29 cellular contexts compared by ENCODE assay signal in genomic region chr6:152450519-152450918, GRCh38.
"Had no signal": no experiment of that assay in that cellular context is flagged by ENCODE, and none has a peak within 500 bp of the region (broad histone marks: within the 10 kb centered on the region; RNA-seq: fewer than 3 reads in every experiment).

No MANE protein-coding gene starts in this region.

- H3K9me3 Mint-ChIP-seq: stimulated activated effector memory CD8-positive, alpha-beta T cell treated with anti-CD3 and anti-CD28 coated beads, Interleukin-12 subunit alpha, Interleukin-12 subunit beta, amount 100 ng/mL, for 72 hours; type B pancreatic cell had no signal

- H3K9me3 ChIP-seq: stomach, suprapubic skin, testis, thoracic aorta, thyroid gland, tibial artery, tibial nerve, transverse colon, upper lobe of left lung, upper lobe of right lung, uterus, vagina had no signal

- H3K36me3 Mint-ChIP-seq: stimulated activated memory B cell treated with anti-CD40 and anti-IgM and Interleukin-4, amounts not matched to agents 10 μg/mL and 1 μg/mL and 100 μg/mL, for 72 hours; stimulated activated naive B cell treated with anti-CD40 and anti-IgM and Interleukin-4, amounts not matched to agents 10 μg/mL and 1 μg/mL and 100 μg/mL, for 72 hours; type B pancreatic cell had no signal

- DNase-seq: stimulated activated CD4-positive, alpha-beta T cell treated with anti-CD3 and anti-CD28 coated beads, Interleukin-2, amount 100 ng/mL, for 48 hours; stimulated activated CD4-positive, alpha-beta T cell treated with anti-CD3 and anti-CD28 coated beads, Interleukin-4, amount 100 ng/mL, for 1 hour; stimulated activated CD4-positive, alpha-beta T cell treated with anti-CD3 and anti-CD28 coated beads, Interleukin-4, amount 100 ng/mL, for 24 hours; stimulated activated CD4-positive, alpha-beta T cell treated with anti-CD3 and anti-CD28 coated beads, Interleukin-4, amount 100 ng/mL, for 4 hours; stimulated activated CD8-positive, alpha-beta memory T cell treated with anti-CD3 and anti-CD28 coated beads, Interleukin-4, amount 100 ng/mL, for 48 hours; stimulated activated naive B cell treated with anti-CD40 and anti-IgM and Interleukin-4, amounts not matched to agents 10 μg/mL and 1 μg/mL and 100 μg/mL, for 72 hours; stimulated activated naive CD4-positive, alpha-beta T cell; stimulated activated naive CD4-positive, alpha-beta T cell treated with Interleukin-2 at 50 U/mL for 16 hours; stimulated activated naive CD8-positive, alpha-beta T cell treated with anti-CD3 and anti-CD28 coated beads, Interleukin-15, amount 100 ng/mL, for 72 hours; stimulated activated naive CD8-positive, alpha-beta T cell treated with anti-CD3 and anti-CD28 coated beads, Interleukin-15, Interleukin-2, amounts not matched to agents 100 U/mL and 50 U/mL, for 24 hours; stomach; substantia nigra; testis; thyroid gland; tibial artery; transverse colon; trophoblast cell; upper lobe of left lung; upper lobe of right lung; uterus had no signal

- H3K4me1 ChIP-seq: stomach, suprapubic skin, testis, thyroid gland, tibial artery, tibial nerve, transverse colon, upper lobe of left lung, upper lobe of right lung, uterus, vagina had no signal

- H3K27me3 ChIP-seq: stomach, suprapubic skin, testis, thyroid gland, tibial artery, tibial nerve, transverse colon, upper lobe of left lung, upper lobe of right lung, uterus, vagina had no signal

- H3K27ac ChIP-seq: stomach, suprapubic skin, testis, thoracic aorta, thyroid gland, tibial artery, tibial nerve, transverse colon, upper lobe of left lung, upper lobe of right lung, uterus, vagina had no signal

- H3K27me3 Mint-ChIP-seq: stimulated activated naive CD8-positive, alpha-beta T cell treated with anti-CD3 and anti-CD28 coated beads, Interleukin-15, amount 100 ng/mL, for 72 hours; stimulated activated naive CD8-positive, alpha-beta T cell treated with anti-CD3 and anti-CD28 coated beads, Interleukin-15, Interleukin-2, amounts not matched to agents 100 ng/mL and 50 ng/mL, for 24 hours had no signal

- H3K27ac Mint-ChIP-seq: stimulated activated effector memory CD8-positive, alpha-beta T cell treated with anti-CD3 and anti-CD28 coated beads, Interleukin-12 subunit alpha, Interleukin-12 subunit beta, amount 100 ng/mL, for 72 hours; stimulated activated memory B cell treated with anti-CD40 and anti-IgM and Interleukin-4, amounts not matched to agents 10 μg/mL and 1 μg/mL and 100 μg/mL, for 72 hours; stimulated activated naive B cell treated with anti-CD40 and anti-IgM and Interleukin-4, amounts not matched to agents 10 μg/mL and 1 μg/mL and 100 μg/mL, for 72 hours; stimulated activated naive CD8-positive, alpha-beta T cell treated with anti-CD3 and anti-CD28 coated beads, Interleukin-15, amount 100 ng/mL, for 72 hours; stimulated activated naive CD8-positive, alpha-beta T cell treated with anti-CD3 and anti-CD28 coated beads, Interleukin-15, Interleukin-2, amounts not matched to agents 100 ng/mL and 50 ng/mL, for 24 hours; type B pancreatic cell had no signal

- H3K4me3 Mint-ChIP-seq: stimulated activated effector memory CD8-positive, alpha-beta T cell treated with anti-CD3 and anti-CD28 coated beads, Interleukin-12 subunit alpha, Interleukin-12 subunit beta, amount 100 ng/mL, for 72 hours; stimulated activated memory B cell treated with anti-CD40 and anti-IgM and Interleukin-4, amounts not matched to agents 10 μg/mL and 1 μg/mL and 100 μg/mL, for 72 hours; stimulated activated naive B cell treated with anti-CD40 and anti-IgM and Interleukin-4, amounts not matched to agents 10 μg/mL and 1 μg/mL and 100 μg/mL, for 72 hours; stimulated activated naive CD8-positive, alpha-beta T cell treated with anti-CD3 and anti-CD28 coated beads, Interleukin-15, amount 100 ng/mL, for 72 hours; stimulated activated naive CD8-positive, alpha-beta T cell treated with anti-CD3 and anti-CD28 coated beads, Interleukin-15, Interleukin-2, amounts not matched to agents 100 ng/mL and 50 ng/mL, for 24 hours; type B pancreatic cell had no signal

- H3K4me3 ChIP-seq: stomach, suprapubic skin, testis, thoracic aorta, thyroid gland, tibial artery, tibial nerve, transverse colon, upper lobe of left lung, upper lobe of right lung, uterus, vagina had no signal

- H3K4me1 Mint-ChIP-seq: stimulated activated effector memory CD8-positive, alpha-beta T cell treated with anti-CD3 and anti-CD28 coated beads, Interleukin-12 subunit alpha, Interleukin-12 subunit beta, amount 100 ng/mL, for 72 hours; stimulated activated memory B cell treated with anti-CD40 and anti-IgM and Interleukin-4, amounts not matched to agents 10 μg/mL and 1 μg/mL and 100 μg/mL, for 72 hours; stimulated activated naive B cell treated with anti-CD40 and anti-IgM and Interleukin-4, amounts not matched to agents 10 μg/mL and 1 μg/mL and 100 μg/mL, for 72 hours; stimulated activated naive CD8-positive, alpha-beta T cell treated with anti-CD3 and anti-CD28 coated beads, Interleukin-15, amount 100 ng/mL, for 72 hours had no signal

- H3K36me3 ChIP-seq: suprapubic skin, thoracic aorta, thyroid gland, tibial artery, transverse colon, upper lobe of right lung, uterus, vagina had no signal

- ATAC-seq: stimulated activated effector memory CD8-positive, alpha-beta T cell treated with anti-CD3 and anti-CD28 coated beads, Interleukin-12 subunit alpha, Interleukin-12 subunit beta, amount 100 ng/mL, for 72 hours; stimulated activated memory B cell treated with anti-CD40 and anti-IgM and Interleukin-4, amounts not matched to agents 10 μg/mL and 1 μg/mL and 100 μg/mL, for 72 hours; stimulated activated naive B cell treated with anti-CD40 and anti-IgM and Interleukin-4, amounts not matched to agents 10 μg/mL and 1 μg/mL and 100 μg/mL, for 72 hours; stimulated activated naive CD8-positive, alpha-beta T cell treated with anti-CD3 and anti-CD28 coated beads, Interleukin-15, amount 100 ng/mL, for 72 hours; stimulated activated naive CD8-positive, alpha-beta T cell treated with anti-CD3 and anti-CD28 coated beads, Interleukin-15, Interleukin-2, amounts not matched to agents 100 U/mL and 50 U/mL, for 24 hours; upper lobe of right lung had no signal

- FAIRE-seq: urothelium cell line had no signal
